In genomic region chr14:38089123-38089522, GRCh38 we compare ENCODE assay signal across 1 cellular context.
TF ChIP-seq lines count a peak whose summit lies in the region.

No MANE protein-coding gene starts in this region.

TF ChIP-seq in SK-N-SH treated with all-trans-retinoic acid at 6 μM for 48 hours, 23 proteins besides CTCF, POLR2A, EP300 and RAD21 (continued from another document):
- TF ChIP-seq, protein P1, sequence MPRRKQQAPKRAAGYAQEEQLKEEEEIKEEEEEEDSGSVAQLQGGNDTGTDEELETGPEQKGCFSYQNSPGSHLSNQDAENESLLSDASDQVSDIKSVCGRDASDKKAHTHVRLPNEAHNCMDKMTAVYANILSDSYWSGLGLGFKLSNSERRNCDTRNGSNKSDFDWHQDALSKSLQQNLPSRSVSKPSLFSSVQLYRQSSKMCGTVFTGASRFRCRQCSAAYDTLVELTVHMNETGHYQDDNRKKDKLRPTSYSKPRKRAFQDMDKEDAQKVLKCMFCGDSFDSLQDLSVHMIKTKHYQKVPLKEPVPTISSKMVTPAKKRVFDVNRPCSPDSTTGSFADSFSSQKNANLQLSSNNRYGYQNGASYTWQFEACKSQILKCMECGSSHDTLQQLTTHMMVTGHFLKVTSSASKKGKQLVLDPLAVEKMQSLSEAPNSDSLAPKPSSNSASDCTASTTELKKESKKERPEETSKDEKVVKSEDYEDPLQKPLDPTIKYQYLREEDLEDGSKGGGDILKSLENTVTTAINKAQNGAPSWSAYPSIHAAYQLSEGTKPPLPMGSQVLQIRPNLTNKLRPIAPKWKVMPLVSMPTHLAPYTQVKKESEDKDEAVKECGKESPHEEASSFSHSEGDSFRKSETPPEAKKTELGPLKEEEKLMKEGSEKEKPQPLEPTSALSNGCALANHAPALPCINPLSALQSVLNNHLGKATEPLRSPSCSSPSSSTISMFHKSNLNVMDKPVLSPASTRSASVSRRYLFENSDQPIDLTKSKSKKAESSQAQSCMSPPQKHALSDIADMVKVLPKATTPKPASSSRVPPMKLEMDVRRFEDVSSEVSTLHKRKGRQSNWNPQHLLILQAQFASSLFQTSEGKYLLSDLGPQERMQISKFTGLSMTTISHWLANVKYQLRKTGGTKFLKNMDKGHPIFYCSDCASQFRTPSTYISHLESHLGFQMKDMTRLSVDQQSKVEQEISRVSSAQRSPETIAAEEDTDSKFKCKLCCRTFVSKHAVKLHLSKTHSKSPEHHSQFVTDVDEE (CRISPR knock-in tag; IDR thresholded peaks at IDR 0.05), result no peak
- no peak for TF ChIP-seq SNAI2 (CRISPR knock-in tag; IDR thresholded peaks at IDR 0.05)
- TF ChIP-seq, protein P2, sequence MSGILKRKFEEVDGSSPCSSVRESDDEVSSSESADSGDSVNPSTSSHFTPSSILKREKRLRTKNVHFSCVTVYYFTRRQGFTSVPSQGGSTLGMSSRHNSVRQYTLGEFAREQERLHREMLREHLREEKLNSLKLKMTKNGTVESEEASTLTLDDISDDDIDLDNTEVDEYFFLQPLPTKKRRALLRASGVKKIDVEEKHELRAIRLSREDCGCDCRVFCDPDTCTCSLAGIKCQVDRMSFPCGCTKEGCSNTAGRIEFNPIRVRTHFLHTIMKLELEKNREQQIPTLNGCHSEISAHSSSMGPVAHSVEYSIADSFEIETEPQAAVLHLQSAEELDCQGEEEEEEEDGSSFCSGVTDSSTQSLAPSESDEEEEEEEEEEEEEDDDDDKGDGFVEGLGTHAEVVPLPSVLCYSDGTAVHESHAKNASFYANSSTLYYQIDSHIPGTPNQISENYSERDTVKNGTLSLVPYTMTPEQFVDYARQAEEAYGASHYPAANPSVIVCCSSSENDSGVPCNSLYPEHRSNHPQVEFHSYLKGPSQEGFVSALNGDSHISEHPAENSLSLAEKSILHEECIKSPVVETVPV (CRISPR knock-in tag; IDR thresholded peaks at IDR 0.05), result no peak
- TF ChIP-seq ISL1 (CRISPR knock-in tag; IDR thresholded peaks at IDR 0.05), result no peak
- TF ChIP-seq, protein P3, sequence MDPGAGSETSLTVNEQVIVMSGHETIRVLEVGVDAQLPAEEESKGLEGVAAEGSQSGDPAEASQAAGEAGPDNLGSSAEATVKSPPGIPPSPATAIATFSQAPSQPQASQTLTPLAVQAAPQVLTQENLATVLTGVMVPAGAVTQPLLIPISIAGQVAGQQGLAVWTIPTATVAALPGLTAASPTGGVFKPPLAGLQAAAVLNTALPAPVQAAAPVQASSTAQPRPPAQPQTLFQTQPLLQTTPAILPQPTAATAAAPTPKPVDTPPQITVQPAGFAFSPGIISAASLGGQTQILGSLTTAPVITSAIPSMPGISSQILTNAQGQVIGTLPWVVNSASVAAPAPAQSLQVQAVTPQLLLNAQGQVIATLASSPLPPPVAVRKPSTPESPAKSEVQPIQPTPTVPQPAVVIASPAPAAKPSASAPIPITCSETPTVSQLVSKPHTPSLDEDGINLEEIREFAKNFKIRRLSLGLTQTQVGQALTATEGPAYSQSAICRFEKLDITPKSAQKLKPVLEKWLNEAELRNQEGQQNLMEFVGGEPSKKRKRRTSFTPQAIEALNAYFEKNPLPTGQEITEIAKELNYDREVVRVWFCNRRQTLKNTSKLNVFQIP (CRISPR knock-in tag; IDR thresholded peaks at IDR 0.05; ENCODE audit: borderline replicate concordance, low read depth), result no peak
- TF ChIP-seq ZFP3 (CRISPR knock-in tag; IDR thresholded peaks at IDR 0.05), result no peak
- TF ChIP-seq OSR1 (CRISPR knock-in tag; IDR thresholded peaks at IDR 0.05), result no peak
